ENCODE assay signal across 33 cellular contexts in genomic region chr1:79326875-79327274, GRCh38.
"Had no signal": no experiment of that assay in that cellular context is flagged by ENCODE, and none has a peak within 500 bp of the region (broad histone marks: within the 10 kb centered on the region; RNA-seq: fewer than 3 reads in every experiment).

No MANE protein-coding gene starts in this region.

- FAIRE-seq: astrocyte, bronchial epithelial cell had no signal

- ATAC-seq: activated naive CD4-positive, alpha-beta T cell treated with anti-CD3 and anti-CD28 coated beads, Interleukin-2, amount 50 U/mL, for 72 hours; activated naive CD8-positive, alpha-beta T cell treated with anti-CD3 and anti-CD28 coated beads, Interleukin-2, amount 50 U/mL, for 24 hours; activated T-cell treated with anti-CD3 and anti-CD28 coated beads, Interleukin-2, amount 50 U/mL, for 4 hours; activated T-cell treated with anti-CD3 and anti-CD28 coated beads, Interleukin-2, amount 50 U/mL, for 72 hours; activated T-helper 17 cell treated with anti-CD3 and anti-CD28 coated beads, Interleukin-2, amount 50 U/mL, for 72 hours; body of pancreas had no signal

- H3K27ac ChIP-seq: adrenal gland, ascending aorta, body of pancreas, brain microvascular endothelial cell, breast epithelium, cardiac muscle cell had no signal

- DNase-seq: activated effector memory CD4-positive, alpha-beta T cell treated with anti-CD3 and anti-CD28 coated beads, Interleukin-2, amount 50 U/mL, for 16 hours; activated effector memory CD4-positive, alpha-beta T cell treated with Interleukin-2 at 50 U/mL for 16 hours; activated gamma-delta T cell; activated gamma-delta T cell treated with Interleukin-2 at 50 U/mL for 16 hours; activated naive CD4-positive, alpha-beta T cell; activated naive CD4-positive, alpha-beta T cell treated with anti-CD3 and anti-CD28 coated beads for 36 hours; activated naive CD4-positive, alpha-beta T cell treated with anti-CD3 and anti-CD28 coated beads, Interleukin-2, amount 10 ng/mL, durations not matched to agents 7 days and 5 days; activated naive CD4-positive, alpha-beta T cell treated with anti-CD3 and anti-CD28 coated beads, Interleukin-2, amount 50 U/mL, for 16 hours; activated naive CD4-positive, alpha-beta T cell treated with Interleukin-2 at 50 U/mL for 16 hours; activated naive CD8-positive, alpha-beta T cell treated with anti-CD3 and anti-CD28 coated beads for 36 hours; activated naive CD8-positive, alpha-beta T cell treated with anti-CD3 and anti-CD28 coated beads, Interleukin-2, amount 10 ng/mL, durations not matched to agents 7 days and 5 days; activated naive CD8-positive, alpha-beta T cell treated with anti-CD3 and anti-CD28 coated beads, Interleukin-2, amount 50 U/mL, for 24 hours; activated T-cell treated with anti-CD3 and anti-CD28 coated beads, Interleukin-2, amount 50 U/mL, for 1 hour; activated T-cell treated with anti-CD3 and anti-CD28 coated beads, Interleukin-2, amount 50 U/mL, for 24 hours; activated T-cell treated with anti-CD3 and anti-CD28 coated beads, Interleukin-2, amount 50 U/mL, for 4 hours; activated T-cell treated with anti-CD3 and anti-CD28 coated beads, Interleukin-2, amount 50 U/mL, for 48 hours; activated T-cell treated with anti-CD3 and anti-CD28 coated beads, Interleukin-2, amount 50 U/mL, for 72 hours; adrenal gland; amniotic stem cell; amygdala; anterior cingulate cortex; aorta; body of pancreas; brain microvascular endothelial cell; central memory CD4-positive, alpha-beta T cell; cerebellar nuclear complex had no signal

- H3K36me3 ChIP-seq: adrenal gland, ascending aorta, brain microvascular endothelial cell, breast epithelium, cardiac muscle cell had no signal

- H3K27me3 ChIP-seq: adrenal gland, ascending aorta, body of pancreas, brain microvascular endothelial cell, breast epithelium, cardiac muscle cell had no signal

- H3K4me1 ChIP-seq: adrenal gland, ascending aorta, body of pancreas, breast epithelium had no signal

- H3K4me3 ChIP-seq: adrenal gland, ascending aorta, body of pancreas, breast epithelium, cardiac muscle cell had no signal

- H3K9me3 ChIP-seq: adrenal gland, ascending aorta, body of pancreas, breast epithelium had no signal
